ENCODE assay signal across 31 cellular contexts in the genomic region with DNA sequence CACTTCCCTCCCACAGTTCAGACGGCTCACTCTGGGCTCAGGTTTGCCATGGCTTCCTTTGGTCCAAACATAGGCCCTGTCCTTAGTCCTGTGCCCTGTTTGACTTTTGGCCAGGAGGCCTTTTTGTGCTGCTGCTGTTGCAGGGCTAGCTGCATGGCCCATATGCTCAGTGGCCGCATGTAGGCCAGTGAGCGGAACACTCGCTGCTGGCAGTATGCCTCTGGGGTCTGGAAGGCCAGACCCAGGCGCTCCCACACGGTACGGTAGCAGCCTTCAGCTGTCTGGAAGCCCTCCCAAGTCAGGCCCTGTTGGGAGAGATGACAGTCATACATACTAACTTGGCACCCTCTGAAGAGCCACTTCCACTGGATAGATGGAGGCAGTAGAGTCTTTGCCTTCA. TPM values are rescaled to one million over a fixed set of nuclear protein-coding genes. Genes with fewer than 3 reads are reported as not detected.
"Had no signal": no experiment of that assay in that cellular context is flagged by ENCODE, and none has a peak within 500 bp of the region (broad histone marks: within the 10 kb centered on the region; RNA-seq: fewer than 3 reads in every experiment).

No MANE protein-coding gene starts in this region.

- H3K9ac ChIP-seq: neural progenitor cell had no signal

- H2AFZ ChIP-seq: neural progenitor cell had no signal

- ATAC-seq: activated CD4-positive, alpha-beta T cell treated with anti-CD3 and anti-CD28 coated beads for 36 hours; body of pancreas; gastrocnemius medialis; heart left ventricle; left ventricle myocardium superior; mucosa of descending colon; right cardiac atrium; upper lobe of right lung; WTC11 had no signal

- H3K4me3 Mint-ChIP-seq: activated CD4-positive, alpha-beta T cell treated with anti-CD3 and anti-CD28 coated beads for 36 hours; activated naive CD8-positive, alpha-beta T cell treated with anti-CD3 and anti-CD28 coated beads, Interleukin-2, amount 10 ng/mL, durations not matched to agents 7 days and 5 days; activated T-helper 1 cell treated with anti-CD3 and anti-CD28 coated beads, Interleukin-12 subunit alpha, Interleukin-12 subunit beta, Interleukin-2, Interleukin-4 antibody, amounts not matched to agents 30 ng/mL and 10 ng/mL and 1 ng/mL, durations not matched to agents 14 hours and 24 hours and 36 hours; endodermal cell; naive B cell; neural progenitor cell; T-helper 2 cell treated with Interferon-gamma antibody and Interleukin-4, amounts not matched to agents 5 μg/mL and 100 μg/mL, for 36 hours; WTC11 had no signal

- H3K27ac ChIP-seq: body of pancreas, prostate gland, testis, upper lobe of right lung had no signal

- H3K27me3 Mint-ChIP-seq: activated CD4-positive, alpha-beta T cell treated with anti-CD3 and anti-CD28 coated beads for 36 hours; activated naive CD8-positive, alpha-beta T cell treated with anti-CD3 and anti-CD28 coated beads, Interleukin-2, amount 10 ng/mL, durations not matched to agents 7 days and 5 days; naive B cell had no signal

- H3K36me3 ChIP-seq: neural progenitor cell had no signal

- H3K4me3 ChIP-seq: body of pancreas, dorsolateral prefrontal cortex, gastrocnemius medialis, heart left ventricle, mucosa of descending colon, neural progenitor cell, prostate gland, stomach, testis, upper lobe of right lung had no signal

- H3K9me3 Mint-ChIP-seq: activated naive CD8-positive, alpha-beta T cell treated with anti-CD3 and anti-CD28 coated beads, Interleukin-2, amount 10 ng/mL, durations not matched to agents 7 days and 5 days; activated T-helper 1 cell treated with anti-CD3 and anti-CD28 coated beads, Interleukin-12 subunit alpha, Interleukin-12 subunit beta, Interleukin-2, Interleukin-4 antibody, amounts not matched to agents 30 ng/mL and 10 ng/mL and 1 ng/mL, durations not matched to agents 14 hours and 24 hours and 36 hours; endodermal cell; naive B cell; neural progenitor cell; T-helper 2 cell treated with Interferon-gamma antibody and Interleukin-4, amounts not matched to agents 5 μg/mL and 100 μg/mL, for 36 hours; WTC11 had no signal

- H3K27me3 ChIP-seq: body of pancreas, dorsolateral prefrontal cortex, gastrocnemius medialis, heart left ventricle, neural progenitor cell, stomach, testis, upper lobe of right lung had no signal

- H3K9me3 ChIP-seq: body of pancreas, gastrocnemius medialis, heart left ventricle, mucosa of descending colon, prostate gland, stomach, testis, upper lobe of right lung had no signal

- FAIRE-seq: colon, small intestine, TTC549 had no signal

- H3K27ac Mint-ChIP-seq: activated CD4-positive, alpha-beta T cell treated with anti-CD3 and anti-CD28 coated beads for 36 hours; activated T-helper 1 cell treated with anti-CD3 and anti-CD28 coated beads, Interleukin-12 subunit alpha, Interleukin-12 subunit beta, Interleukin-2, Interleukin-4 antibody, amounts not matched to agents 30 ng/mL and 10 ng/mL and 1 ng/mL, durations not matched to agents 14 hours and 24 hours and 36 hours; neural progenitor cell; T-helper 2 cell treated with Interferon-gamma antibody and Interleukin-4, amounts not matched to agents 5 μg/mL and 100 μg/mL, for 36 hours; WTC11 had no signal

- H3K4me2 ChIP-seq: neural progenitor cell had no signal

- DNase-seq: activated CD4-positive, alpha-beta T cell treated with anti-CD3 and anti-CD28 coated beads for 36 hours; activated CD4-positive, alpha-beta T cell treated with anti-CD3 and anti-CD28 coated beads, Interleukin-2, amount 50 U/mL, for 48 hours; activated naive CD8-positive, alpha-beta T cell treated with anti-CD3 and anti-CD28 coated beads, Interleukin-2, amount 10 ng/mL, durations not matched to agents 7 days and 5 days; activated T-cell treated with anti-CD3 and anti-CD28 coated beads for 4 hours; amygdala; body of pancreas; caudate nucleus; dorsolateral prefrontal cortex; endodermal cell; erythroblast; gastrocnemius medialis; left ventricle myocardium superior; mucosa of descending colon; naive B cell; right cardiac atrium; small intestine; stimulated activated CD4-positive, alpha-beta T cell treated with anti-CD3 and anti-CD28 coated beads, Interleukin-15, amount 100 ng/mL, for 24 hours; stimulated activated CD4-positive, alpha-beta T cell treated with anti-CD3 and anti-CD28 coated beads, Interleukin-2, amount 100 ng/mL, for 48 hours; stomach; testis; upper lobe of right lung had no signal

RNA-seq across cellular contexts. Expression of gene MSMP, which starts 16.9 kb away (rescaled TPM):
- total RNA-seq: activated naive CD8-positive, alpha-beta T cell treated with anti-CD3 and anti-CD28 coated beads, Interleukin-2, amount 10 ng/mL, durations not matched to agents 7 days and 5 days; activated T-helper 1 cell treated with anti-CD3 and anti-CD28 coated beads, Interleukin-12 subunit alpha, Interleukin-12 subunit beta, Interleukin-2, Interleukin-4 antibody, amounts not matched to agents 30 ng/mL and 10 ng/mL and 1 ng/mL, durations not matched to agents 14 hours and 24 hours and 36 hours; body of pancreas; gastrocnemius medialis; heart left ventricle; kidney epithelial cell; left ventricle myocardium superior; osteoblast; prostate gland; right cardiac atrium; stomach; upper lobe of right lung had no signal
